Comparison of ENCODE assay signal across 22 cellular contexts in genomic region chr6:10589429-10589727, GRCh38.
DNase-seq lines count a peak whose midpoint lies in the region; ATAC-seq, FAIRE-seq and TF ChIP-seq lines count a peak whose summit lies in the region.
"Had no signal": no experiment of that assay in that cellular context is flagged by ENCODE, and none has a peak within 500 bp of the region (broad histone marks: within the 10 kb centered on the region; RNA-seq: fewer than 3 reads in every experiment).

No MANE protein-coding gene starts in this region.

- no peaks in the 10 kb centered on the region; a peak in 1 of 5 replicates for H3K27me3 ChIP-seq in HepG2 (ENCODE audit: control insufficient read depth in 1 of 2, insufficient read depth in 2 of 2, low read length in 2 of 2)
- H3K27me3 ChIP-seq in right lobe of liver, result no peaks in the 10 kb centered on the region
- no peaks in the 10 kb centered on the region for H3K27me3 ChIP-seq in iPS-15b (ENCODE audit: control insufficient read depth, insufficient read depth, low read length)
- H3K27me3 ChIP-seq: SJCRH30 had no signal

- TF ChIP-seq EP300 in HepG2 (IDR thresholded peaks at IDR 0.05; ENCODE audit: low read depth in 2 of 2, low read length in 2 of 2), result no peak
- TF ChIP-seq EP300 in HepG2 (CRISPR knock-in tag; IDR thresholded peaks at IDR 0.05; ENCODE audit: borderline replicate concordance), result no peak

- FAIRE-seq in HepG2 (lab: Jason Lieb, UNC), result no peak
- FAIRE-seq: GM19239 had no signal

- H3K9ac ChIP-seq in HepG2 (ENCODE audit: insufficient read depth, low read depth, low read length) (no peak overlapping the region), iPS-15b (ENCODE audit: low read depth, low read length) (no peak overlapping the region)

- ATAC-seq in HepG2, result peak; percentile 33; the same call in 1 of the 3 replicates
- no peak for ATAC-seq in right lobe of liver

- no peak for TF ChIP-seq RAD21 in HepG2 (CRISPR knock-in tag; IDR thresholded peaks at IDR 0.05)

- whole genome bisulfite sequencing in HepG2 (ENCODE audit: low lambda C conversion rate), result 96% methylated on average over 2 of the region's 2 CpGs
- no CpG with 5 or more reads among the region's 2 CpGs for WGBS in right lobe of liver (ENCODE audit: insufficient coverage, low coverage, low lambda C conversion rate, missing lambda C conversion rate)

- H3K4me3 ChIP-seq in HepG2 (replicated peaks in 1 of 3; ENCODE audit: insufficient read depth in 1 of 3, low read depth in 2 of 3, low read length in 3 of 3) (no peak overlapping the region), right lobe of liver (no peak overlapping the region), iPS-15b (ENCODE audit: low read depth, low read length) (peak overlapping the region; percentile 66)
- H3K4me3 ChIP-seq: PC-9, SJCRH30 had no signal

- TF ChIP-seq CTCF in HepG2 (CRISPR knock-in tag; IDR thresholded peaks at IDR 0.05), result no peak
- no peak for TF ChIP-seq CTCF in right lobe of liver (IDR thresholded peaks at IDR 0.05)

- H3K4me2 ChIP-seq in HepG2 (ENCODE audit: low read depth, low read length), result no peak overlapping the region
- H3K4me2 ChIP-seq: PC-9 had no signal

- in situ Hi-C loops in HepG2 (cut with HindIII; ENCODE audit: extremely low pct_ligation_motif_present, low pct_unique_long_range_greater_than_20kb), result no loop called here

- BruUV-seq in HepG2 (replicated peaks; lab: Mats Ljungman, UMichigan), result no TSS peak

- H3K9me3 ChIP-seq in HepG2 (ENCODE audit: low read length), result no peaks in the 10 kb centered on the region
- no peaks in the 10 kb centered on the region for H3K9me3 ChIP-seq in right lobe of liver
- no peaks in the 10 kb centered on the region for H3K9me3 ChIP-seq in iPS-15b (ENCODE audit: control insufficient read depth, insufficient read depth, low read length)
- H3K9me3 ChIP-seq: SJCRH30 had no signal

- H3K27ac ChIP-seq in HepG2 (ENCODE audit: extremely low read length, insufficient read depth, low read length), result no peak overlapping the region
- H3K27ac ChIP-seq in right lobe of liver, result no peak overlapping the region
- H3K27ac ChIP-seq: 22Rv1, PC-9, RWPE1, SJCRH30 had no signal

- DNase-seq in DMS 273 (lab: John Stamatoyannopoulos, UW; ENCODE audit: unreplicated experiment) (peak; percentile 30), DMS 273 treated with DMSO at 0.1 percent for 48 hours (lab: John Stamatoyannopoulos, UW) (no peak), HepG2 (ENCODE audit: low spot score) (no peak), right lobe of liver (no peak), NCI-H128 (lab: John Stamatoyannopoulos, UW; ENCODE audit: unreplicated experiment) (no peak), NCI-H345 treated with DMSO at 0.1 percent for 48 hours (lab: John Stamatoyannopoulos, UW; ENCODE audit: unreplicated experiment) (no peak), A172 (ENCODE audit: low spot score) (no peak)
- DNase-seq: DMS153, GF-D8, GOT3, Kasumi-1, NCI-H1092 treated with DMSO at 0.1 percent for 48 hours, NCI-H2081, NCI-H2171 treated with DMSO at 0.1 percent for 48 hours, NCI-H748 treated with DMSO at 0.1 percent for 48 hours, PC-9, SJCRH30, SW 1271 had no signal

- peaks cover 0 to 3% of the 10 kb centered on the region in 2 experiments; a peak in 1 of 5 replicates for H3K36me3 ChIP-seq in HepG2 (replicated peaks in 1 of 2; ENCODE audit: control insufficient read depth in 1 of 2, insufficient read depth in 2 of 2, low read length in 2 of 2)
- H3K36me3 ChIP-seq in right lobe of liver, result no peaks in the 10 kb centered on the region
- no peaks in the 10 kb centered on the region for H3K36me3 ChIP-seq in iPS-15b (ENCODE audit: control insufficient read depth, insufficient read depth, low read length)
- H3K36me3 ChIP-seq: SJCRH30 had no signal

- intact Hi-C loops in HepG2 (cut with micrococcal nuclease; ENCODE audit: unreplicated experiment), result no loop called here
- intact Hi-C loops in right lobe of liver (cut with DNase I), result no loop called here

- POLR2A ChIA-PET in HepG2 (lab: Yijun Ruan, JAX), result no interaction called here

- no peak overlapping the region for H2AFZ ChIP-seq in HepG2 (ENCODE audit: low read length)
- H2AFZ ChIP-seq: PC-9 had no signal

- H3K4me1 ChIP-seq in HepG2 (ENCODE audit: insufficient read depth, low read length), result peaks cover 7% of the 10 kb centered on the region
- H3K4me1 ChIP-seq in right lobe of liver, result peaks cover 0 to 3% (median 0%) of the 10 kb centered on the region in 4 donors
- peaks cover 50% of the 10 kb centered on the region for H3K4me1 ChIP-seq in iPS-15b (ENCODE audit: control insufficient read depth, insufficient read depth, low read length)
- H3K4me1 ChIP-seq: SJCRH30 had no signal

- TF ChIP-seq POLR2A in HepG2 (IDR thresholded peaks at IDR 0.05; ENCODE audit: insufficient read depth in 1 of 2, low read depth in 2 of 2, low read length in 2 of 2) (no peak), right lobe of liver (IDR thresholded peaks at IDR 0.05) (no peak)

- CTCF ChIA-PET in HepG2 (lab: Yijun Ruan, JAX; ENCODE audit: low intra/inter-chr PET ratio, low total read pairs), result no interaction called here

- no peaks in the 10 kb centered on the region; the same call in 1 of the 2 replicates for H4K20me1 ChIP-seq in HepG2 (ENCODE audit: insufficient read depth, low read length)

- no peaks in the 10 kb centered on the region for H3K79me2 ChIP-seq in HepG2 (ENCODE audit: insufficient read depth, low read length)

TF ChIP-seq in HepG2, 621 proteins besides CTCF, POLR2A, EP300 and RAD21 (continues in another document):
- TF ChIP-seq ZNF296 (CRISPR knock-in tag; conservative IDR thresholded peaks at IDR 0.05) (no peak), ZNF704 (CRISPR knock-in tag; IDR thresholded peaks at IDR 0.05; ENCODE audit: borderline replicate concordance) (no peak), MNT (IDR thresholded peaks at IDR 0.05) (no peak), NR2F1 (CRISPR knock-in tag; IDR thresholded peaks at IDR 0.05) (no peak), U2AF1 (optimal IDR thresholded peaks at IDR 0.05; ENCODE audit: low read depth, low read length) (no peak), ZSCAN30 (CRISPR knock-in tag; IDR thresholded peaks at IDR 0.05) (no peak), ZNF639 (CRISPR knock-in tag; conservative IDR thresholded peaks at IDR 0.05) (no peak), ZNF18 (CRISPR knock-in tag; IDR thresholded peaks at IDR 0.05; ENCODE audit: insufficient replicate concordance) (no peak), JDP2 (CRISPR knock-in tag; IDR thresholded peaks at IDR 0.05; ENCODE audit: borderline replicate concordance) (no peak), FOXK1 (CRISPR knock-in tag; IDR thresholded peaks at IDR 0.05; ENCODE audit: borderline replicate concordance, low read depth) (no peak)
